Comparison of ENCODE assay signal across 24 cellular contexts in the genomic region with DNA sequence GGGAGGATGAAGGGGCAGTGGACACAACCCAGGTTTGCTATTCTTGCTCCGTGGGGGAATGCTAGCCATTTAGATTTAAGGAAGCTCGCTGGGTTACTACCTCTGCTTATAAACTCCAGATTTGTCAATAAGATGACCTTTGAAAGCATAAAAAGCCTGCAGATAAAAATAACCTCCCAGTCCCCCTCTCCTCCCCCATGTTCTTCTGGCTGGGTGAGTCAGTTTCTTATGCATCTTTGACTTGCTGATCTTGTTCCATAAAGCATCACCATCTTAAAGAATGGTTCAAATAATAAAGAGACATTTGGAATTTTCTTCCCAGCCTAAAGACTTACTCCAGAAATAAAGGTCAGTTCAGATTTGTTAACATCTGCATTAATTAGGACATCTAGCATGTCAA.
"Had no signal": no experiment of that assay in that cellular context is flagged by ENCODE, and none has a peak within 500 bp of the region (broad histone marks: within the 10 kb centered on the region; RNA-seq: fewer than 3 reads in every experiment).

No MANE protein-coding gene starts in this region.

- H3K4me1 Mint-ChIP-seq: activated T-helper 17 cell treated with anti-CD3 and anti-CD28 coated beads, Interleukin-2, amount 50 U/mL, for 72 hours; central memory CD8-positive, alpha-beta T cell; memory B cell; T-cell had no signal

- H3K4me1 ChIP-seq: ascending aorta had no signal

- H3K27me3 ChIP-seq: adrenal gland, ascending aorta, gastroesophageal sphincter, upper lobe of left lung had no signal

- H3K27me3 Mint-ChIP-seq: progenitor cell of endocrine pancreas had no signal

- H3K4me3 Mint-ChIP-seq: activated T-cell treated with anti-CD3 and anti-CD28 coated beads, Interleukin-2, amount 50 U/mL, for 24 hours; activated T-helper 17 cell treated with anti-CD3 and anti-CD28 coated beads, Interleukin-2, amount 50 U/mL, for 72 hours; central memory CD8-positive, alpha-beta T cell; memory B cell; T-cell; T-helper 2 cell treated with Interferon-gamma antibody and Interleukin-4, amounts not matched to agents 5 μg/mL and 100 μg/mL, for 36 hours; WTC11 had no signal

- H3K4me3 ChIP-seq: adrenal gland, ascending aorta, gastroesophageal sphincter, SK-N-MC, thoracic aorta, upper lobe of left lung had no signal

- ATAC-seq: activated naive CD4-positive, alpha-beta T cell treated with anti-CD3 and anti-CD28 coated beads, Interleukin-2, amount 50 U/mL, for 72 hours; activated T-helper 17 cell treated with anti-CD3 and anti-CD28 coated beads, Interleukin-2, amount 50 U/mL, for 72 hours; gastroesophageal sphincter; left colon; T-cell; WTC11 had no signal

- H3K27ac Mint-ChIP-seq: activated naive CD4-positive, alpha-beta T cell treated with anti-CD3 and anti-CD28 coated beads, Interleukin-2, amount 50 U/mL, for 72 hours; activated T-cell treated with anti-CD3 and anti-CD28 coated beads, Interleukin-2, amount 50 U/mL, for 24 hours; activated T-helper 17 cell treated with anti-CD3 and anti-CD28 coated beads, Interleukin-2, amount 50 U/mL, for 72 hours; memory B cell; progenitor cell of endocrine pancreas; T-cell; T-helper 2 cell treated with Interferon-gamma antibody and Interleukin-4, amounts not matched to agents 5 μg/mL and 100 μg/mL, for 36 hours; WTC11 had no signal

- H3K9me3 Mint-ChIP-seq: activated naive CD4-positive, alpha-beta T cell treated with anti-CD3 and anti-CD28 coated beads, Interleukin-2, amount 50 U/mL, for 72 hours; activated T-cell treated with anti-CD3 and anti-CD28 coated beads, Interleukin-2, amount 50 U/mL, for 24 hours; activated T-helper 17 cell treated with anti-CD3 and anti-CD28 coated beads, Interleukin-2, amount 50 U/mL, for 72 hours; central memory CD8-positive, alpha-beta T cell; memory B cell; T-helper 2 cell treated with Interferon-gamma antibody and Interleukin-4, amounts not matched to agents 5 μg/mL and 100 μg/mL, for 36 hours had no signal

- DNase-seq: activated CD4-positive, alpha-beta T cell treated with anti-CD3 and anti-CD28 coated beads, Interleukin-2, amount 50 U/mL, for 4 hours; activated CD8-positive, alpha-beta memory T cell treated with anti-CD3 and anti-CD28 coated beads for 24 hours; activated CD8-positive, alpha-beta memory T cell treated with anti-CD3 and anti-CD28 coated beads, Interleukin-2, amount 50 U/mL, for 4 hours; activated T-cell treated with anti-CD3 and anti-CD28 coated beads, Interleukin-2, amount 50 U/mL, for 24 hours; adrenal gland; cortex of kidney; head of caudate nucleus; left colon; retina; stimulated activated CD4-positive, alpha-beta T cell treated with anti-CD3 and anti-CD28 coated beads, Interleukin-4, amount 100 ng/mL, for 24 hours; stimulated activated naive CD4-positive, alpha-beta T cell treated with Interleukin-2 at 50 U/mL for 16 hours; T-cell; upper lobe of left lung had no signal

- H3K36me3 Mint-ChIP-seq: activated naive CD4-positive, alpha-beta T cell treated with anti-CD3 and anti-CD28 coated beads, Interleukin-2, amount 50 U/mL, for 72 hours; memory B cell; T-cell; WTC11 had no signal

- H3K36me3 ChIP-seq: adrenal gland, ascending aorta, gastroesophageal sphincter, thoracic aorta, upper lobe of left lung had no signal

- H3K27ac ChIP-seq: ascending aorta, gastroesophageal sphincter, SK-N-MC, thoracic aorta, upper lobe of left lung had no signal

- H3K9me3 ChIP-seq: adrenal gland, ascending aorta, gastroesophageal sphincter, thoracic aorta, upper lobe of left lung had no signal
